ENCODE assay signal across 9 cellular contexts in the genomic region with DNA sequence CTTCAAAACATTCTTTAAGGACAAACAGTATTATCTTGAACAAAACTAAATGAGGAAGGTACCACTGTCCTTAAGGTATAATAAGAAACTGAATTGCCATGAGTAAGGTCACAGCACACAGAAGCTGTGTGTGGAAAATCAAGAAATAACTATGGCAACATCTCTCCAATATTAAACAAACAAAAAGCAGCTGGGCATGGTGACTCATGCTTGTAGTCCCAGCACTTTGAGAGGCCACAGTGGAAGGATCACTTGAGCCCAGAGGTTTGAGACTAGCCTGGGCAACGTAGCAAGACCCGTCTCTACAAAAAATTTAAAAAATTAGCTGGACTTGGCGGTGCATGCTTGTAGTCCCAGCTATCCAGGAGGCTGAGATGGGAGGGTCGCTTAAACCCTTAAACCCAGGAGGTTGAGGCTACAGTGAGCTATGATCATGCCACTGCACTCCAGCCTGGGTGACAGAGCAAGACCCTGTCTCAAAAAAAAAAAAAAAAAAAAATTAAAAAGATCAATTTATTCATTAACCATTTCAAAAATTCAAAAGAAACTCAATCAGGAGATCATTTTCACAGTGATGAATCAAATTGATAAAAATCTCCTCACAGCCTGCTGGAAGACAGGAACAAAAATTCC.
A peak's percentile ranks its signal among the peaks of the same experiment; 100 is the strongest.
DNase-seq lines count a peak whose midpoint lies in the region; ATAC-seq, FAIRE-seq and TF ChIP-seq lines count a peak whose summit lies in the region.
"Had no signal": no experiment of that assay in that cellular context is flagged by ENCODE, and none has a peak within 500 bp of the region (broad histone marks: within the 10 kb centered on the region; RNA-seq: fewer than 3 reads in every experiment).

No MANE protein-coding gene starts in this region.

- DNase-seq in GM04503 (ENCODE audit: low read depth), result peak; percentile 75
- DNase-seq in PC-9, result peak; percentile 45 to 75
- DNase-seq in pancreas, result peak in 3 of 6 donors; percentile 19 to 27 (median 22)
- no peak for DNase-seq in anterior cingulate cortex (lab: John Stamatoyannopoulos, UW)
- no peak for DNase-seq in activated CD8-positive, alpha-beta memory T cell treated with anti-CD3 and anti-CD28 coated beads for 24 hours
- no peak for DNase-seq in mesenteric fat pad (ENCODE audit: low spot score)
- DNase-seq in neuronal stem cell (ENCODE audit: low spot score), result no peak
- DNase-seq: immature natural killer cell had no signal

- CTCF ChIA-PET in PC-9 (lab: Charles Lee), result interaction anchor here (0.5 to 0.7 kb wide), 5 partner anchors 14 to 235 kb away, joined by 3 to 6 read pairs (median 3); no protein-coding TSS in a partner anchor

- POLR2A ChIA-PET in PC-9 (lab: Charles Lee; ENCODE audit: unreplicated experiment), result no interaction called here

- no peak overlapping the region for H2BK5ac ChIP-seq in neuronal stem cell (ENCODE audit: low read length)

- WGBS in pancreas, 2 donors, result 63 to 67% methylated on average over 4 of the region's 4 CpGs
- WGBS in neuronal stem cell (ENCODE audit: extremely low coverage in 2 of 2, insufficient read length in 2 of 2, insufficient replicate concordance in 1 of 2), 2 donors, result no CpG with 5 or more reads among the region's 4 CpGs

- H3K36me3 ChIP-seq in PC-9 (ENCODE audit: low read depth) (no peaks in the 10 kb centered on the region), pancreas (no peaks in the 10 kb centered on the region), neuronal stem cell (replicated peaks in 1 of 2; ENCODE audit: control insufficient read depth in 2 of 2, insufficient read depth in 2 of 2, low read length in 2 of 2) (no peaks in the 10 kb centered on the region)

- 0 out of 2 replicates have a peak overlapping the region, but pooled peaks have one; percentile 17 for H3K27ac ChIP-seq in PC-9
- H3K27ac ChIP-seq in pancreas, result peak overlapping the region in 1 of 4 donors; percentile 5
- no peak overlapping the region for H3K27ac ChIP-seq in neuronal stem cell (replicated peaks; ENCODE audit: low read length)

- H3K4ac ChIP-seq in neuronal stem cell (ENCODE audit: low read length), result no peak overlapping the region

- peak; percentile 75 for ATAC-seq in esophagus mucosa
- peak; percentile 80 to 93 (median 88) for ATAC-seq in pancreas

- H3K14ac ChIP-seq in neuronal stem cell (ENCODE audit: low read length), result no peak overlapping the region

- H3K9me3 ChIP-seq in PC-9 (ENCODE audit: insufficient read depth, low read depth) (no peaks in the 10 kb centered on the region), pancreas (no peaks in the 10 kb centered on the region), neuronal stem cell (replicated peaks in 1 of 2; ENCODE audit: control insufficient read depth in 2 of 2, insufficient read depth in 1 of 2, low read depth in 1 of 2, low read length in 2 of 2) (no peaks in the 10 kb centered on the region)

- H3K9ac ChIP-seq in neuronal stem cell (ENCODE audit: low read depth, low read length, poor library complexity), result no peak overlapping the region

- H3K27me3 ChIP-seq in PC-9 (ENCODE audit: insufficient read depth, low read depth), result no peaks in the 10 kb centered on the region
- H3K27me3 ChIP-seq in pancreas, result no peaks in the 10 kb centered on the region
- H3K27me3 ChIP-seq in neuronal stem cell (ENCODE audit: control insufficient read depth in 3 of 3, insufficient read depth in 3 of 3, low read depth in 1 of 3, low read length in 3 of 3), result no peaks in the 10 kb centered on the region

- H3K23ac ChIP-seq in neuronal stem cell (ENCODE audit: low read depth, low read length, poor library complexity), result no peak overlapping the region

- H2BK12ac ChIP-seq in neuronal stem cell (ENCODE audit: low read length), result no peak overlapping the region

- H4K8ac ChIP-seq in neuronal stem cell (ENCODE audit: low read depth, low read length), result no peak overlapping the region

- H3K79me2 ChIP-seq in PC-9 (ENCODE audit: low read depth), result no peaks in the 10 kb centered on the region

- H3K4me2 ChIP-seq in PC-9 (0 out of 2 replicates have a peak overlapping the region, but pooled peaks have one; percentile 16), neuronal stem cell (ENCODE audit: insufficient read depth, low read length, poor library complexity, severe bottlenecking) (no peak overlapping the region)

- H3K18ac ChIP-seq in neuronal stem cell (ENCODE audit: low read length), result no peak overlapping the region

- H2BK120ac ChIP-seq in neuronal stem cell (ENCODE audit: low read depth, low read length), result no peak overlapping the region

- H3K9me2 ChIP-seq in PC-9 (ENCODE audit: insufficient read depth), result no peaks in the 10 kb centered on the region

- intact Hi-C loops in PC-9 (cut with micrococcal nuclease; ENCODE audit: unreplicated experiment) (no loop called here), pancreas (cut with DNase I) (no loop called here)

- no peak overlapping the region for H2BK15ac ChIP-seq in neuronal stem cell (ENCODE audit: low read length)

- H4K91ac ChIP-seq in neuronal stem cell (ENCODE audit: low read depth, low read length, poor library complexity), result no peak overlapping the region

- H3K79me1 ChIP-seq in neuronal stem cell (ENCODE audit: low read depth, low read length), result no peaks in the 10 kb centered on the region

- no peaks in the 10 kb centered on the region for H4K20me1 ChIP-seq in PC-9 (ENCODE audit: insufficient read depth)

- H3K4me3 ChIP-seq in PC-9 (no peak overlapping the region), pancreas (no peak overlapping the region), neuronal stem cell (ENCODE audit: low read length in 2 of 2) (no peak overlapping the region)

- H2AK5ac ChIP-seq in neuronal stem cell (ENCODE audit: low read depth, low read length), result no peak overlapping the region

- TF ChIP-seq CTCF in PC-9 (conservative IDR thresholded peaks at IDR 0.05), result no peak
- no peak for TF ChIP-seq CTCF in pancreas (IDR thresholded peaks at IDR 0.05)

- FAIRE-seq in pancreas (lab: Jason Lieb, UNC), result no peak

- H3F3A ChIP-seq in PC-9 (ENCODE audit: insufficient read depth, low read depth), result peaks cover 19% of the 10 kb centered on the region

- H3K4me1 ChIP-seq in PC-9 (replicated peaks; ENCODE audit: insufficient read depth) (peaks cover 30% of the 10 kb centered on the region), pancreas (no peaks in the 10 kb centered on the region), neuronal stem cell (ENCODE audit: control insufficient read depth in 2 of 2, insufficient read depth in 1 of 2, low read depth in 1 of 2, low read length in 2 of 2) (peaks cover under 1 to 3% of the 10 kb centered on the region in 2 donors)

- H2AFZ ChIP-seq in PC-9, result no peak overlapping the region
- H2AFZ ChIP-seq in neuronal stem cell (ENCODE audit: low read length), result no peak overlapping the region

- BruUV-seq in PC-9 (replicated peaks; lab: Mats Ljungman, UMichigan), result no TSS peak

Comparison
In these comparisons a context has a peak if more than half of its experiments do, and no peak if none do; other contexts are left out.
1. DNase-seq: peak in GM04503 (single experiment) and PC-9 (2 of 2); none in anterior cingulate cortex (0 of 58), activated CD8-positive, alpha-beta memory T cell treated with anti-CD3 and anti-CD28 coated beads for 24 hours (single experiment), mesenteric fat pad (single experiment) and neuronal stem cell (single experiment).